8 cellular contexts compared by ENCODE assay signal in genomic region chr2:73111300-73112025, GRCh38. TPM values are rescaled to one million over a fixed set of nuclear protein-coding genes. Genes with fewer than 3 reads are reported as not detected.
DNase-seq lines count a peak whose midpoint lies in the region; ATAC-seq and TF ChIP-seq lines count a peak whose summit lies in the region.

No MANE protein-coding gene starts in this region.

- H3K9me3 Mint-ChIP-seq in effector memory CD8-positive, alpha-beta T cell = no peaks in the 10 kb centered on the region

- peak overlapping the region; percentile 89 to 96 for H3K27ac ChIP-seq in uterus

- no peaks in the 10 kb centered on the region for H3K36me3 Mint-ChIP-seq in T-helper 17 cell (ENCODE audit: low read depth)
- H3K36me3 Mint-ChIP-seq in effector memory CD8-positive, alpha-beta T cell (ENCODE audit: insufficient read depth) = peaks cover 16% of the 10 kb centered on the region

- peak overlapping the region; percentile 92 for H3K4me3 Mint-ChIP-seq in T-helper 17 cell
- H3K4me3 Mint-ChIP-seq in effector memory CD8-positive, alpha-beta T cell = peak overlapping the region; percentile 79 to 85

- H3K27me3 ChIP-seq in mononuclear cell (ENCODE audit: insufficient read depth, low read length) (peaks cover 36% of the 10 kb centered on the region), uterus (no peaks in the 10 kb centered on the region)

- H3K27me3 Mint-ChIP-seq in T-helper 17 cell = no peaks in the 10 kb centered on the region
- no peaks in the 10 kb centered on the region for H3K27me3 Mint-ChIP-seq in effector memory CD8-positive, alpha-beta T cell

- peak; percentile 17 to 35 for TF ChIP-seq POLR2A in uterus (IDR thresholded peaks at IDR 0.05)

- intact Hi-C loops in uterus (cut with DNase I; ENCODE audit: low total_unique reads) = no loop called here

- H3K4me3 ChIP-seq in mononuclear cell (ENCODE audit: low read length) (peak overlapping the region; percentile 8), uterus (peak overlapping the region; percentile 58 to 96)

- peak; percentile 30 for DNase-seq in activated T-cell treated with anti-CD3 and anti-CD28 coated beads, Interleukin-2, amount 50 U/mL, for 1 hour
- DNase-seq in activated T-cell treated with anti-CD3 and anti-CD28 coated beads for 4 hours (no peak), T-helper 17 cell (no peak), uterus (peak in 1 of 2 donors; percentile 55)
- no peak for DNase-seq in effector memory CD8-positive, alpha-beta T cell

- H3K9me3 ChIP-seq in T-helper 17 cell (ENCODE audit: control insufficient read depth, low read length, poor library complexity, severe bottlenecking) (no peaks in the 10 kb centered on the region), mononuclear cell (ENCODE audit: low read depth, low read length) (no peaks in the 10 kb centered on the region), uterus (no peaks in the 10 kb centered on the region)

- H3K27ac Mint-ChIP-seq in T-helper 17 cell = peak overlapping the region; percentile 92
- peak overlapping the region; percentile 22 to 93 for H3K27ac Mint-ChIP-seq in effector memory CD8-positive, alpha-beta T cell

- no peaks in the 10 kb centered on the region for H3K36me3 ChIP-seq in uterus

- peaks cover 27% of the 10 kb centered on the region for H3K4me1 ChIP-seq in mononuclear cell (ENCODE audit: insufficient read depth, low read length)
- H3K4me1 ChIP-seq in uterus = peaks cover 4 to 13% of the 10 kb centered on the region in 2 donors

- TF ChIP-seq CTCF in uterus (IDR thresholded peaks at IDR 0.05) = no peak

- peaks cover 46% of the 10 kb centered on the region for H3K4me1 Mint-ChIP-seq in T-helper 17 cell
- peaks cover 37 to 46% of the 10 kb centered on the region in 2 donors for H3K4me1 Mint-ChIP-seq in effector memory CD8-positive, alpha-beta T cell (ENCODE audit: low read depth in 2 of 2)

- no peak for ATAC-seq in T-helper 17 cell
- no peak for ATAC-seq in effector memory CD8-positive, alpha-beta T cell (replicated peaks)
- ATAC-seq in GM18909 (IDR thresholded peaks at IDR 0.05; ENCODE audit: poor library complexity, unreplicated experiment) = no peak
- ATAC-seq in HG02678 (IDR thresholded peaks at IDR 0.05; ENCODE audit: unreplicated experiment) = no peak

RNA-seq across cellular contexts. Expression of gene RAB11FIP5, which starts 1.3 kb away (rescaled TPM):
- total RNA-seq in T-helper 17 cell (10 to 100 TPM; 13.1 to 19.4 TPM), mononuclear cell (14.5 TPM), uterus (10 to 100 TPM; 22.4 to 45.7 (median 31.7) TPM)

RNA-seq across cellular contexts. Expression of gene SFXN5, which starts 40.0 kb away (rescaled TPM):
- 10 to 100 TPM in 1 of 2 donors, 1 to 10 TPM in 1; 7.0 to 10.0 TPM for total RNA-seq in T-helper 17 cell
- total RNA-seq in mononuclear cell = 8.9 TPM
- 10 to 100 TPM in 2 of 4 donors, 1 to 10 TPM in 2; 2.1 to 16.0 (median 10.6) TPM for total RNA-seq in uterus
